Comparison of ENCODE assay signal across 23 cellular contexts in genomic region chr6:117502580-117502979, GRCh38. TPM values are rescaled to one million over a fixed set of nuclear protein-coding genes. Genes with fewer than 3 reads are reported as not detected.
DNase-seq lines count a peak whose midpoint lies in the region; ATAC-seq, FAIRE-seq and TF ChIP-seq lines count a peak whose summit lies in the region.
"Had no signal": no experiment of that assay in that cellular context is flagged by ENCODE, and none has a peak within 500 bp of the region (broad histone marks: within the 10 kb centered on the region; RNA-seq: fewer than 3 reads in every experiment).

No MANE protein-coding gene starts in this region.

- no peaks in the 10 kb centered on the region for H3K36me3 Mint-ChIP-seq in CD4-positive, alpha-beta T cell (ENCODE audit: low read depth)
- H3K36me3 Mint-ChIP-seq: naive B cell had no signal

- ATAC-seq in A549 (no peak), HG02642 (IDR thresholded peaks at IDR 0.05; ENCODE audit: poor library complexity, unreplicated experiment) (no peak)
- no peak for ATAC-seq in CD4-positive, alpha-beta T cell (ENCODE audit: poor library complexity)
- ATAC-seq: GM12878, Panc1 had no signal

- 95% methylated on average over 1 of the region's 1 CpG for WGBS in A549 (ENCODE audit: missing lambda C conversion rate)

- H3K4me3 Mint-ChIP-seq in CD4-positive, alpha-beta T cell, result no peak overlapping the region
- H3K4me3 Mint-ChIP-seq: activated T-cell treated with anti-CD3 and anti-CD28 coated beads, Interleukin-2, amount 50 U/mL, for 24 hours; dendritic cell treated with granulocyte-macrophage colony-stimulating factor and Interleukin-4, amounts not matched to agents 40 ng/mL and 50 ng/mL, for 4 days; naive B cell had no signal

- no peaks in the 10 kb centered on the region for H3K4me1 Mint-ChIP-seq in CD4-positive, alpha-beta T cell (ENCODE audit: low read depth)
- H3K4me1 Mint-ChIP-seq: naive B cell had no signal

- H3K4me1 ChIP-seq in A549, result peaks cover 99% of the 10 kb centered on the region
- peaks cover 58% of the 10 kb centered on the region for H3K4me1 ChIP-seq in MM.1S (ENCODE audit: low read length)
- H3K4me1 ChIP-seq in adipocyte (ENCODE audit: control insufficient read depth, insufficient read depth, low read length), result peaks cover 24% of the 10 kb centered on the region

- FAIRE-seq in A549 (lab: Jason Lieb, UNC), result no peak
- FAIRE-seq: GM12878 had no signal

- H3F3A ChIP-seq in MM.1S (ENCODE audit: insufficient read depth, low read length), result peaks cover 31% of the 10 kb centered on the region

- H3K79me2 ChIP-seq in MM.1S (ENCODE audit: low read length), result peaks cover 90% of the 10 kb centered on the region

- TF ChIP-seq CTCF in A549 (IDR thresholded peaks at IDR 0.05) (no peak), MM.1S (IDR thresholded peaks at IDR 0.05; ENCODE audit: low read length) (no peak)
- TF ChIP-seq CTCF in CD4-positive, alpha-beta T cell (IDR thresholded peaks at IDR 0.05), result no peak

- H3K27ac ChIP-seq in A549, result peak overlapping the region; percentile 68 to 87; a peak in 5 of 6 replicates
- H3K27ac ChIP-seq in MM.1S (ENCODE audit: low read length), result peak overlapping the region; percentile 59; the same call in 1 of the 2 replicates
- no peak overlapping the region for H3K27ac ChIP-seq in CD4-positive, alpha-beta T cell (ENCODE audit: low read depth, low read length)
- H3K27ac ChIP-seq: KMS-11 had no signal

- no peak overlapping the region for H3K4me3 ChIP-seq in A549
- H3K4me3 ChIP-seq in MM.1S (ENCODE audit: low read length), result no peak overlapping the region
- no peak overlapping the region for H3K4me3 ChIP-seq in adipocyte (ENCODE audit: low read length)
- H3K4me3 ChIP-seq: BLaER1 treated with 17β-estradiol and CSF1 and Interleukin-3, amounts not matched to agents 10 nM and 100 nM; GM12878 had no signal

- H3K27ac Mint-ChIP-seq in CD4-positive, alpha-beta T cell, result no peak overlapping the region
- H3K27ac Mint-ChIP-seq: activated T-cell treated with anti-CD3 and anti-CD28 coated beads, Interleukin-2, amount 50 U/mL, for 24 hours; naive B cell had no signal

- H3K36me3 ChIP-seq in MM.1S (replicated peaks; ENCODE audit: insufficient read depth, low read length) (no peaks in the 10 kb centered on the region), adipocyte (ENCODE audit: control insufficient read depth, insufficient read depth, low read length, severe bottlenecking) (peaks cover 11% of the 10 kb centered on the region)
- H3K36me3 ChIP-seq: BLaER1 treated with 17β-estradiol and CSF1 and Interleukin-3, amounts not matched to agents 10 nM and 100 nM had no signal

- TF ChIP-seq POLR2A in A549 (IDR thresholded peaks at IDR 0.05; ENCODE audit: low read length), result no peak

- no peaks in the 10 kb centered on the region for H3K9me3 Mint-ChIP-seq in CD4-positive, alpha-beta T cell
- H3K9me3 Mint-ChIP-seq: activated T-cell treated with anti-CD3 and anti-CD28 coated beads, Interleukin-2, amount 50 U/mL, for 24 hours; dendritic cell treated with granulocyte-macrophage colony-stimulating factor and Interleukin-4, amounts not matched to agents 40 ng/mL and 50 ng/mL, for 4 days; naive B cell had no signal

- no peak overlapping the region for H2AFZ ChIP-seq in MM.1S (ENCODE audit: low read length)

- TF ChIP-seq EP300 in A549 (IDR thresholded peaks at IDR 0.05), result no peak

- no peaks in the 10 kb centered on the region for H3K9me2 ChIP-seq in MM.1S (replicated peaks; ENCODE audit: insufficient read depth, low read length)

- POLR2A ChIA-PET in A549 (lab: Yijun Ruan, JAX), result no interaction called here
- POLR2A ChIA-PET in CD4-positive, alpha-beta T cell (lab: Charles Lee), result no interaction called here

- no peak for TF ChIP-seq RAD21 in A549 (conservative IDR thresholded peaks at IDR 0.05 in 1 of 2, IDR thresholded peaks at IDR 0.05 in 1 of 2)

- no peaks in the 10 kb centered on the region for H4K20me1 ChIP-seq in MM.1S (ENCODE audit: insufficient read depth, low read length)
- H4K20me1 ChIP-seq: BLaER1 treated with 17β-estradiol and CSF1 and Interleukin-3, amounts not matched to agents 10 nM and 100 nM had no signal

- H3K9ac ChIP-seq in MM.1S (ENCODE audit: low read length) (no peak overlapping the region), adipocyte (ENCODE audit: low read length) (no peak overlapping the region)
- H3K9ac ChIP-seq: BLaER1 treated with 17β-estradiol and CSF1 and Interleukin-3, amounts not matched to agents 10 nM and 100 nM; KMS-11 had no signal

- no peaks in the 10 kb centered on the region for H3K9me3 ChIP-seq in A549
- no peaks in the 10 kb centered on the region for H3K9me3 ChIP-seq in MM.1S (replicated peaks; ENCODE audit: insufficient read depth, low read length)
- H3K9me3 ChIP-seq in adipocyte (ENCODE audit: control insufficient read depth, low read length), result no peaks in the 10 kb centered on the region
- no peaks in the 10 kb centered on the region for H3K9me3 ChIP-seq in CD4-positive, alpha-beta T cell (ENCODE audit: control insufficient read depth, low read length)
- H3K9me3 ChIP-seq: BLaER1 treated with 17β-estradiol and CSF1 and Interleukin-3, amounts not matched to agents 10 nM and 100 nM had no signal

- intact Hi-C loops in CD4-positive, alpha-beta T cell (cut with DNase I, micrococcal nuclease), result no loop called here

- CTCF ChIA-PET in A549 (lab: Yijun Ruan, JAX), result no interaction called here
- CTCF ChIA-PET in CD4-positive, alpha-beta T cell (lab: Charles Lee), result no interaction called here

- peak overlapping the region; percentile 49 for H3K4me2 ChIP-seq in A549
- no peak overlapping the region for H3K4me2 ChIP-seq in MM.1S (ENCODE audit: low read depth, low read length)
- H3K4me2 ChIP-seq: KMS-11 had no signal

- no peaks in the 10 kb centered on the region for H3K27me3 ChIP-seq in MM.1S (replicated peaks; ENCODE audit: insufficient read depth, low read length)
- no peaks in the 10 kb centered on the region for H3K27me3 ChIP-seq in adipocyte (replicated peaks; ENCODE audit: control insufficient read depth, insufficient read depth, low read length)
- H3K27me3 ChIP-seq in CD4-positive, alpha-beta T cell (ENCODE audit: control insufficient read depth, insufficient read depth, low read length), result no peaks in the 10 kb centered on the region
- H3K27me3 ChIP-seq: BLaER1 treated with 17β-estradiol and CSF1 and Interleukin-3, amounts not matched to agents 10 nM and 100 nM had no signal

- no peaks in the 10 kb centered on the region for H3K27me3 Mint-ChIP-seq in CD4-positive, alpha-beta T cell
- H3K27me3 Mint-ChIP-seq: activated T-cell treated with anti-CD3 and anti-CD28 coated beads, Interleukin-2, amount 50 U/mL, for 24 hours; dendritic cell treated with granulocyte-macrophage colony-stimulating factor and Interleukin-4, amounts not matched to agents 40 ng/mL and 50 ng/mL, for 4 days had no signal

- DNase-seq in A549 (ENCODE audit: low read depth in 1 of 2, low spot score in 1 of 2) (no peak), MM.1S (no peak), adipocyte (ENCODE audit: low read depth) (peak; percentile 52), fibroblast of peridontal ligament (ENCODE audit: extremely low read depth) (peak; percentile 52), NCI-H2196 (lab: John Stamatoyannopoulos, UW; ENCODE audit: unreplicated experiment) (no peak), NCI-H128 (lab: John Stamatoyannopoulos, UW; ENCODE audit: unreplicated experiment) (no peak)
- no peak for DNase-seq in CD4-positive, alpha-beta T cell
- DNase-seq: activated CD4-positive, alpha-beta T cell treated with anti-CD3 and anti-CD28 coated beads for 48 hours; activated T-cell treated with anti-CD3 and anti-CD28 coated beads, Interleukin-2, amount 50 U/mL, for 24 hours; H7; naive B cell; NCI-H1105; NCI-H2081; NCI-H446; NCI-H82; nucleus accumbens; T-helper 2 cell had no signal

TF ChIP-seq in A549, 52 proteins besides CTCF, POLR2A, EP300 and RAD21:
- TF ChIP-seq FOXS1 (CRISPR knock-in tag; IDR thresholded peaks at IDR 0.05) (no peak), MAX (IDR thresholded peaks at IDR 0.05) (no peak), BHLHE40 (IDR thresholded peaks at IDR 0.05; ENCODE audit: low read depth, low read length) (no peak), HES2 (IDR thresholded peaks at IDR 0.05) (no peak), NPAS2 (CRISPR knock-in tag; IDR thresholded peaks at IDR 0.05; ENCODE audit: borderline replicate concordance) (no peak), MYC (IDR thresholded peaks at IDR 0.05; ENCODE audit: borderline replicate concordance, low read length) (no peak), CHD2 (IDR thresholded peaks at IDR 0.05; ENCODE audit: low read length, partially characterized antibody) (no peak), POLR2AphosphoS2 (conservative IDR thresholded peaks at IDR 0.05; ENCODE audit: low read length) (no peak), CBX2 (IDR thresholded peaks at IDR 0.05; ENCODE audit: borderline replicate concordance, low read depth) (no peak), SMC3 (IDR thresholded peaks at IDR 0.05) (no peak), CBX8 (IDR thresholded peaks at IDR 0.05) (no peak), RCOR1 (IDR thresholded peaks at IDR 0.05; ENCODE audit: low read depth, low read length) (no peak)
TF ChIP-seq in A549: peak in this region for 0.

RNA-seq across cellular contexts. Expression of gene DCBLD1, which starts 20.1 kb away (rescaled TPM):
- 39.3 and 49.1 TPM in 2 replicates for polyA plus RNA-seq in A549 (2011; rRNA removed)
- polyA plus RNA-seq in A549 (2012; cell fraction: cytosol; rRNA removed), result 14.1 and 18.1 TPM in 2 replicates
- polyA plus RNA-seq in A549 (2012; cell fraction: nucleus; rRNA removed), result 37.0 and 37.9 TPM in 2 replicates
- 48.0 to 60.4 TPM (median 58.4 TPM) in 3 replicates for polyA plus RNA-seq in A549 (2017; fragmentation: RNase III; extraction: RNeasy Plus Mini Kit Qiagen cat#74134 plus additional on column Dnase treatment)
- polyA minus RNA-seq in A549 (2011; rRNA and poly(A)+ RNA removed), result 31.1 and 35.7 TPM in 2 replicates
- total RNA-seq in CD4-positive, alpha-beta T cell, result 1 to 10 TPM; 1.3 to 1.4 TPM

Comparison
In these comparisons a context has a peak if more than half of its experiments do, and no peak if none do; other contexts are left out.
1. DNase-seq: peak in adipocyte (single experiment) and fibroblast of peridontal ligament (single experiment); none in A549 (0 of 2), MM.1S (single experiment), NCI-H2196 (single experiment), CD4-positive, alpha-beta T cell (0 of 10) and NCI-H128 (single experiment).